ENCODE assay signal across 13 cellular contexts in the genomic region with DNA sequence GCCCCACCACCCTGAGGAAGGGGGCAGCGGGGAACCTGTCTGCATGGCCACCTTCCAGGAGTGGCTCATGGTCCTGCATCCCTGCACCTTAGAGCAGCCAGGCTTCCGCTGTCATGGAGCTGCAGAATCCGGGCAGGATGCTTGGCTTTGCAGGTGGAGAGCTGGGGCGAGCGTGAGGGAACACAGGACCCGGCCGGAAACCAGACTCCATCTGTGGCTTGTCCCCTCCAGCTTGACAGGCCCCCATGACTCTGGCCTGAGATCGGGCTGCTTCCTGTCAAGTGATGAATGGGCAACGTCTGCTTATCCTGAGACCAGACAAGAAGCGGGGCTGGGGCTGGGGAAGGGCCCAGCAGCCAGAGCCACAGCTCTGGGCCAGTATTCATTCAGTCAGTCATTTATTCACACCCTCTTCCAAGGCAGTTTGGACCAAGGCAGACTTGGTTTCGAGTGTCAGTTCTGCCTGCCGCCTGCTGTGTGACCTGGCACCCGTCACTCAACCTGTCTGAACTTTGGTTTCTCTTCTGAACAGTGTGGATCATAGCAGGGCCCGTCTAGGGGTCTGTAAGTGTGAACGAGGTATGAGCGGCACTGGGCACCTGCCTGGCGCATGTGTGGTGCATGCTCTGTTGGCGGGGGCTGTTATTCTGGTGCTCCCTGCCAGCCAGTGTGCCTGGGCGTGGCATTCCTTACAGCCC. TPM values are rescaled to one million over a fixed set of nuclear protein-coding genes. Genes with fewer than 3 reads are reported as not detected.
DNase-seq lines count a peak whose midpoint lies in the region; ATAC-seq and TF ChIP-seq lines count a peak whose summit lies in the region.
"Had no signal": no experiment of that assay in that cellular context is flagged by ENCODE, and none has a peak within 500 bp of the region (broad histone marks: within the 10 kb centered on the region; RNA-seq: fewer than 3 reads in every experiment).

No MANE protein-coding gene starts in this region.

- no peaks in the 10 kb centered on the region for H3K36me3 ChIP-seq in Panc1 (ENCODE audit: control insufficient read depth, insufficient read depth, low read length)
- peaks cover 46% of the 10 kb centered on the region for H3K36me3 ChIP-seq in neutrophil
- no peaks in the 10 kb centered on the region for H3K36me3 ChIP-seq in HAP-1 (replicated peaks)

- in situ Hi-C loops in Panc1 (cut with HindIII; ENCODE audit: low pct_unique_long_range_greater_than_20kb, low sequenced_read_pairs): no loop called here
- in situ Hi-C loops in ACHN (cut with HindIII; ENCODE audit: low pct_ligation_motif_present, low pct_unique_long_range_greater_than_20kb, low sequenced_read_pairs): no loop called here
- in situ Hi-C loops in HAP-1 (cut with MboI; ENCODE audit: low sequenced_read_pairs): no loop called here

- TF ChIP-seq CTCF in GM12865 (IDR thresholded peaks at IDR 0.05; ENCODE audit: insufficient read depth, low read depth, low read length, missing control alignments) (no peak), Panc1 (IDR thresholded peaks at IDR 0.05) (no peak), fibroblast of villous mesenchyme (IDR thresholded peaks at IDR 0.05; ENCODE audit: insufficient read depth, low read depth, low read length) (no peak), neutrophil (IDR thresholded peaks at IDR 0.05) (no peak)

- H3K4me3 ChIP-seq in GM12865 (ENCODE audit: low read depth, low read length) (peak overlapping the region; percentile 45), Panc1 (ENCODE audit: low read depth in 2 of 2, low read length in 2 of 2) (no peak overlapping the region), fibroblast of villous mesenchyme (ENCODE audit: low read depth, low read length) (no peak overlapping the region), neutrophil (ENCODE audit: low read depth in 1 of 2, low read length in 1 of 2) (no peak overlapping the region), HAP-1 (no peak overlapping the region)

- H3K27ac ChIP-seq in Panc1 (ENCODE audit: low read length) (peak overlapping the region; percentile 94), neutrophil (peak overlapping the region; percentile 17)
- H3K27ac ChIP-seq: foreskin keratinocyte had no signal

- intact Hi-C loops in Panc1 (cut with micrococcal nuclease; ENCODE audit: unreplicated experiment): no loop called here

- H3K27me3 ChIP-seq in Panc1 (ENCODE audit: control insufficient read depth, insufficient read depth, low read length) (no peaks in the 10 kb centered on the region), neutrophil (no peaks in the 10 kb centered on the region), HAP-1 (ENCODE audit: low read depth) (no peaks in the 10 kb centered on the region)
- H3K27me3 ChIP-seq: foreskin keratinocyte had no signal

- H3K4me1 ChIP-seq in Panc1 (ENCODE audit: control insufficient read depth, insufficient read depth, low read length) (peaks cover 100% of the 10 kb centered on the region), neutrophil (ENCODE audit: control insufficient read depth in 1 of 2, insufficient read depth in 1 of 2, low read depth in 1 of 2, low read length in 1 of 2) (peaks cover 24 to 62% of the 10 kb centered on the region in 2 experiments), HAP-1 (no peaks in the 10 kb centered on the region)

- DNase-seq in GM12865 (ENCODE audit: low read depth) (peak; percentile 78), Panc1 (ENCODE audit: low read depth, low spot score) (no peak), fibroblast of villous mesenchyme (ENCODE audit: low read depth) (peak; percentile 62), ACHN (no peak), NCI-H1092 (lab: John Stamatoyannopoulos, UW) (no peak), NCI-H2029 treated with DMSO at 0.1 percent for 48 hours (lab: John Stamatoyannopoulos, UW) (no peak), HAP-1 (ENCODE audit: low spot score in 2 of 2) (no peak)
- DNase-seq: activated CD4-positive, alpha-beta T cell treated with anti-CD3 and anti-CD28 coated beads, Interleukin-2, amount 50 U/mL, for 1 hour; activated gamma-delta T cell treated with Interleukin-2 at 50 U/mL for 16 hours; COR-L47; foreskin keratinocyte; NCI-H526 had no signal

- no peak for ATAC-seq in Panc1
- ATAC-seq: foreskin keratinocyte had no signal

- POLR2A ChIA-PET in Panc1 (lab: Charles Lee): interaction anchor here (0.6 kb wide), 1 partner anchor 425 kb away, joined by 4 read pairs; no protein-coding TSS in a partner anchor

- CTCF ChIA-PET in Panc1 (lab: Charles Lee): interaction anchor here (0.5 kb wide), 1 partner anchor 16 kb away, joined by 3 read pairs; no protein-coding TSS in a partner anchor

- BruUV-seq in Panc1 (replicated peaks; lab: Mats Ljungman, UMichigan): no TSS peak

- H3K9me3 ChIP-seq in Panc1 (ENCODE audit: control insufficient read depth, insufficient read depth, low read depth, low read length) (no peaks in the 10 kb centered on the region), neutrophil (no peaks in the 10 kb centered on the region), HAP-1 (no peaks in the 10 kb centered on the region)

RNA-seq across cellular contexts. Expression of a gene that starts 37.5 kb away (rescaled TPM):
- total RNA-seq in Panc1 (2021; ENCODE audit: unreplicated experiment) (56.3 TPM), fibroblast of villous mesenchyme (41.9 and 43.2 TPM in 2 replicates)
- 74.0 TPM for polyA plus RNA-seq in Panc1 (2012; ENCODE audit: insufficient read length)

Comparison
In these comparisons a context has a peak if more than half of its experiments do, and no peak if none do; other contexts are left out.
1. DNase-seq: peak in GM12865 (single experiment) and fibroblast of villous mesenchyme (single experiment); none in Panc1 (single experiment), ACHN (single experiment), NCI-H1092 (single experiment), NCI-H2029 treated with DMSO at 0.1 percent for 48 hours (single experiment) and HAP-1 (0 of 2).